19 cellular contexts compared by ENCODE assay signal in genomic region chr17:74020522-74020921, GRCh38.
DNase-seq lines count a peak whose midpoint lies in the region; ATAC-seq and TF ChIP-seq lines count a peak whose summit lies in the region.
"Had no signal": no experiment of that assay in that cellular context is flagged by ENCODE, and none has a peak within 500 bp of the region (broad histone marks: within the 10 kb centered on the region; RNA-seq: fewer than 3 reads in every experiment).

No MANE protein-coding gene starts in this region.

- H3K9me3 ChIP-seq in neutrophil (no peaks in the 10 kb centered on the region), testis (no peaks in the 10 kb centered on the region)

- H3K27me3 ChIP-seq in neutrophil, result no peaks in the 10 kb centered on the region
- H3K27me3 ChIP-seq in testis, result no peaks in the 10 kb centered on the region

- peaks cover 36 to 37% of the 10 kb centered on the region in 2 experiments for H3K4me1 ChIP-seq in neutrophil (ENCODE audit: control insufficient read depth in 1 of 2, insufficient read depth in 1 of 2, low read depth in 1 of 2, low read length in 1 of 2)
- no peaks in the 10 kb centered on the region for H3K4me1 ChIP-seq in testis

- no peak overlapping the region for H3K4me3 Mint-ChIP-seq in mesothelial cell of epicardium

- H3K4me3 ChIP-seq in neutrophil (ENCODE audit: low read depth in 1 of 2, low read length in 1 of 2), result no peak overlapping the region
- no peak overlapping the region for H3K4me3 ChIP-seq in testis
- H3K4me3 ChIP-seq: K562 had no signal

- WGBS in testis, 2 donors, result 71 to 85% methylated on average over 3 of the region's 3 CpGs

- ATAC-seq in HG02840 (IDR thresholded peaks at IDR 0.05; ENCODE audit: low FRiP score, unreplicated experiment), result no peak
- ATAC-seq: HepG2, K562, PC-3 had no signal

- H3K27ac ChIP-seq in neutrophil (peak overlapping the region; percentile 66), testis (no peak overlapping the region)
- H3K27ac ChIP-seq: HL-60 had no signal

- H3K36me3 ChIP-seq in neutrophil (no peaks in the 10 kb centered on the region), testis (ENCODE audit: low read depth, missing control alignments) (no peaks in the 10 kb centered on the region)

- no peaks in the 10 kb centered on the region for H3K36me3 Mint-ChIP-seq in mesothelial cell of epicardium

- peaks cover 10% of the 10 kb centered on the region for H3K27me3 Mint-ChIP-seq in mesothelial cell of epicardium (ENCODE audit: low read depth)

- peaks cover under 1% of the 10 kb centered on the region for H3K9me3 Mint-ChIP-seq in mesothelial cell of epicardium

- DNase-seq in NCI-H1417 (lab: John Stamatoyannopoulos, UW) (peak in 2 of 3 experiments; percentile 56 to 73), NCI-H1417 treated with DMSO at 0.1 percent for 48 hours (lab: John Stamatoyannopoulos, UW) (no peak), NCI-H128 (lab: John Stamatoyannopoulos, UW; ENCODE audit: unreplicated experiment) (peak; percentile 14), NCI-H510A treated with DMSO at 0.1 percent for 48 hours (lab: John Stamatoyannopoulos, UW) (peak; percentile 27), mesothelial cell of epicardium (ENCODE audit: low spot score in 2 of 2, unreplicated experiment in 2 of 2) (no peak), testis (no peak)
- DNase-seq: H7, MM.1S, NCI-H1048, NCI-H1930, NCI-H524, NCI-H774, PC-3, Right ventricle myocardium superior had no signal

- intact Hi-C loops in testis (cut with DNase I; ENCODE audit: low total_unique reads), result no loop called here

- peaks cover 10% of the 10 kb centered on the region for H3K4me1 Mint-ChIP-seq in mesothelial cell of epicardium

- no peak overlapping the region for H3K27ac Mint-ChIP-seq in mesothelial cell of epicardium

- TF ChIP-seq CTCF in neutrophil (IDR thresholded peaks at IDR 0.05) (no peak), mesothelial cell of epicardium (IDR thresholded peaks at IDR 0.05; ENCODE audit: unreplicated experiment) (no peak), testis (IDR thresholded peaks at IDR 0.05) (no peak)

- TF ChIP-seq POLR2A in testis (IDR thresholded peaks at IDR 0.05), result no peak

Comparison
In these comparisons a context has a peak if more than half of its experiments do, and no peak if none do; other contexts are left out.
1. DNase-seq: peak in NCI-H1417 (2 of 3), NCI-H128 (single experiment) and NCI-H510A treated with DMSO at 0.1 percent for 48 hours (single experiment); none in NCI-H1417 treated with DMSO at 0.1 percent for 48 hours (single experiment), mesothelial cell of epicardium (0 of 2) and testis (single experiment).